24 cellular contexts compared by ENCODE assay signal in genomic region chrX:108322243-108322642, GRCh38.
"Had no signal": no experiment of that assay in that cellular context is flagged by ENCODE, and none has a peak within 500 bp of the region (broad histone marks: within the 10 kb centered on the region; RNA-seq: fewer than 3 reads in every experiment).

No MANE protein-coding gene starts in this region.

- H3K4me3 ChIP-seq: adrenal gland, SJSA1 had no signal

- H3K27me3 ChIP-seq: SJSA1 had no signal

- H3K36me3 ChIP-seq: adrenal gland, SJSA1, WERI-Rb-1 had no signal

- H3K4me1 Mint-ChIP-seq: activated naive CD8-positive, alpha-beta T cell treated with anti-CD3 and anti-CD28 coated beads, Interleukin-2, amount 10 ng/mL, durations not matched to agents 7 days and 5 days had no signal

- H3K27ac ChIP-seq: adrenal gland, SJSA1, WERI-Rb-1 had no signal

- H3K27me3 Mint-ChIP-seq: activated CD8-positive, alpha-beta T cell treated with anti-CD3 and anti-CD28 coated beads for 36 hours had no signal

- H3K4me1 ChIP-seq: adrenal gland, SJSA1 had no signal

- H3K9me3 Mint-ChIP-seq: activated CD8-positive, alpha-beta T cell treated with anti-CD3 and anti-CD28 coated beads for 36 hours; activated naive CD8-positive, alpha-beta T cell treated with anti-CD3 and anti-CD28 coated beads, Interleukin-2, amount 10 ng/mL, durations not matched to agents 7 days and 5 days; activated T-cell treated with anti-CD3 and anti-CD28 coated beads, Interleukin-2, amount 50 U/mL, for 72 hours had no signal

- H3K36me3 Mint-ChIP-seq: activated naive CD8-positive, alpha-beta T cell treated with anti-CD3 and anti-CD28 coated beads, Interleukin-2, amount 10 ng/mL, durations not matched to agents 7 days and 5 days had no signal

- DNase-seq: activated CD4-positive, alpha-beta T cell treated with anti-CD3 and anti-CD28 coated beads for 4 hours; activated CD8-positive, alpha-beta memory T cell treated with anti-CD3 and anti-CD28 coated beads, Interleukin-2, amount 50 U/mL, for 4 hours; activated CD8-positive, alpha-beta T cell treated with anti-CD3 and anti-CD28 coated beads for 36 hours; activated naive CD4-positive, alpha-beta T cell treated with anti-CD3 and anti-CD28 coated beads, Interleukin-2, amount 50 U/mL, for 16 hours; activated naive CD8-positive, alpha-beta T cell treated with anti-CD3 and anti-CD28 coated beads, Interleukin-2, amount 10 ng/mL, durations not matched to agents 7 days and 5 days; activated T-cell treated with anti-CD3 and anti-CD28 coated beads, Interleukin-2, amount 50 U/mL, for 72 hours; adrenal gland; anterior cingulate cortex; Karpas-422; NCI-H1105; NCI-H1436; NCI-H1694 treated with DMSO at 0.1 percent for 48 hours; NCI-H2029 treated with DMSO at 0.1 percent for 48 hours; NCI-H345; NCI-H510A; NCI-H69; NK-92 treated with Interleukin-12 subunit alpha and Interleukin-12 subunit beta, amount 100 ng/mL, for 24 hours; PC-3; SHP77; T-helper 2 cell; T1000; WERI-Rb-1 had no signal

- H3K27ac Mint-ChIP-seq: activated CD8-positive, alpha-beta T cell treated with anti-CD3 and anti-CD28 coated beads for 36 hours; activated naive CD8-positive, alpha-beta T cell treated with anti-CD3 and anti-CD28 coated beads, Interleukin-2, amount 10 ng/mL, durations not matched to agents 7 days and 5 days; activated T-cell treated with anti-CD3 and anti-CD28 coated beads, Interleukin-2, amount 50 U/mL, for 72 hours had no signal

- H3K9me3 ChIP-seq: adrenal gland, SJSA1 had no signal

- ATAC-seq: activated CD4-positive, CD25-positive, alpha-beta regulatory T cell treated with anti-CD3 and anti-CD28 coated beads, Interleukin-2, amount 50 U/mL, for 24 hours; activated CD8-positive, alpha-beta T cell treated with anti-CD3 and anti-CD28 coated beads for 36 hours; activated T-cell treated with anti-CD3 and anti-CD28 coated beads, Interleukin-2, amount 50 U/mL, for 72 hours; PC-3 had no signal

- H3K4me3 Mint-ChIP-seq: activated CD8-positive, alpha-beta T cell treated with anti-CD3 and anti-CD28 coated beads for 36 hours; activated naive CD8-positive, alpha-beta T cell treated with anti-CD3 and anti-CD28 coated beads, Interleukin-2, amount 10 ng/mL, durations not matched to agents 7 days and 5 days; activated T-cell treated with anti-CD3 and anti-CD28 coated beads, Interleukin-2, amount 50 U/mL, for 72 hours had no signal
